ENCODE assay signal across 8 cellular contexts in the genomic region with DNA sequence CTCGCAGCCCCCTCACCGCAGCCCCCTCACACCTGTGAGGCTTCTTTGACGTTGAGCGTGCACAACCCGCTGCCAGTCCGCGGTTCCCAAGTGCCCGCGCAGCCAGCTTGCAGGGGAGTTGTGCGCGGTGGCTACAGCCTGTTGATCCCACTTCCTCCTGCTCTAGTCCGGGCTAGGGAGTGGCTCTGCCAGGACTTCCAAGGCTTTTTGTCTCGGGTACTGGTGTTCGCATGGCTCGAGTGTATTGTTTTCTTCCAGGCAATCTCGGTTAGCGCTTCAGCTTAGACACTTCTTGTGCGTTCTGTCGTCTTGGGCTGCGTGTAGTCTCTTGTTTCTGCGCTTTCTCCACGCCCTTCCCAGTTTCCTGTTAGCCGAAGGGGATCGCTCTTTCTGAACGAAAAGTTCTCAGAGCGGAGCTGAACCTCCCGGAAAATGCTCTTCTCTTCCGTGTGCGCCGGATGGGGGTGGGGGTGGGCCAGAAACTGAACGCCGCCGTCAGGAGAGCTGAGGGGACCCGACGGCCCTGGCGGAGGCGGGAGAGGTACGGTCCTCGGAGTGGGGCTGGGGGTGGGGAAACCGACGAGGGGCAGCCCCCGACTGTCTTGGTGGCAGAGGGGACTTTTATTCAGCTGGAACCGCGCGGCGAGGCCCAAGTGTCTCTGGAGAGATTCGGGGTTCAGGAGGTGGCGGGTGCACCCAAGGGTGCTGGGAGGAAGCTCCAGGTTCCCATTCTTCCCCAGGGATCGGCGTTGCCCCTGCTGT. TPM values are rescaled to one million over a fixed set of nuclear protein-coding genes. Genes with fewer than 3 reads are reported as not detected.
DNase-seq lines count a peak whose midpoint lies in the region; ATAC-seq and TF ChIP-seq lines count a peak whose summit lies in the region.

No MANE protein-coding gene starts in this region.

- no peaks in the 10 kb centered on the region for H3K9me3 Mint-ChIP-seq in CD4-positive, CD25-positive, alpha-beta regulatory T cell

- DNase-seq in CD4-positive, CD25-positive, alpha-beta regulatory T cell = peak; percentile 30 to 82 (median 36)
- peak; percentile 63 for DNase-seq in RWPE1 (ENCODE audit: low spot score)
- peak; percentile 65 for DNase-seq in astrocyte of the spinal cord (ENCODE audit: low read depth, low spot score)
- no peak for DNase-seq in iPS DF 6.9 (ENCODE audit: low read depth, low spot score)
- DNase-seq in retina = peak; percentile 72

- H3K36me3 ChIP-seq in CD4-positive, CD25-positive, alpha-beta regulatory T cell (ENCODE audit: control insufficient read depth, insufficient read depth, low read length) = no peaks in the 10 kb centered on the region
- no peaks in the 10 kb centered on the region for H3K36me3 ChIP-seq in iPS DF 6.9 (ENCODE audit: control insufficient read depth, insufficient read depth, low read length)

- peaks cover 17% of the 10 kb centered on the region for H3K4me1 ChIP-seq in CD4-positive, CD25-positive, alpha-beta regulatory T cell (ENCODE audit: control insufficient read depth, insufficient read depth, low read length, poor library complexity, severe bottlenecking)
- H3K4me1 ChIP-seq in iPS DF 6.9 (ENCODE audit: control insufficient read depth, insufficient read depth, low read length) = no peaks in the 10 kb centered on the region

- no peaks in the 10 kb centered on the region for H3K27me3 ChIP-seq in CD4-positive, CD25-positive, alpha-beta regulatory T cell (ENCODE audit: control insufficient read depth, insufficient read depth, low read length)
- no peaks in the 10 kb centered on the region for H3K27me3 ChIP-seq in iPS DF 6.9 (ENCODE audit: control insufficient read depth, insufficient read depth, low read length)

- H3K4me3 ChIP-seq in CD4-positive, CD25-positive, alpha-beta regulatory T cell (ENCODE audit: low read depth, low read length) = peak overlapping the region; percentile 71
- H3K4me3 ChIP-seq in astrocyte of the spinal cord (ENCODE audit: low read depth, low read length) = peak overlapping the region; percentile 79
- peak overlapping the region; percentile 68; the same call in 1 of the 2 replicates for H3K4me3 ChIP-seq in iPS DF 6.9 (ENCODE audit: low read length)

- H3K27me3 Mint-ChIP-seq in CD4-positive, CD25-positive, alpha-beta regulatory T cell = no peaks in the 10 kb centered on the region

- POLR2A ChIA-PET in RWPE1 (lab: Yijun Ruan, JAX; ENCODE audit: low non-redundant PET) = interaction anchor here (0.6 to 1.2 kb wide), 2 partner anchors 56 to 88 kb away, joined by 3 read pairs; no protein-coding TSS in a partner anchor

- CTCF ChIA-PET in RWPE1 (lab: Yijun Ruan, JAX) = interaction anchor here (1.0 to 1.2 kb wide), 5 partner anchors 16 to 379 kb away, joined by 3 to 5 read pairs (median 4); no protein-coding TSS in a partner anchor

- H3K27ac Mint-ChIP-seq in CD4-positive, CD25-positive, alpha-beta regulatory T cell = peak overlapping the region; percentile 63 to 95 (median 94)

- no CpG with 5 or more reads among the region's 50 CpGs for WGBS in iPS DF 6.9 (ENCODE audit: insufficient coverage, insufficient read length)

- peaks cover 10 to 56% (median 30%) of the 10 kb centered on the region in 4 donors for H3K4me1 Mint-ChIP-seq in CD4-positive, CD25-positive, alpha-beta regulatory T cell

- peak; percentile 19 to 26 for ATAC-seq in CD4-positive, CD25-positive, alpha-beta regulatory T cell (ENCODE audit: low read depth in 2 of 2)
- peak; percentile 5 for ATAC-seq in GM19328 (IDR thresholded peaks at IDR 0.05; ENCODE audit: unreplicated experiment)
- peak; percentile 44 for ATAC-seq in HG03571 (IDR thresholded peaks at IDR 0.05; ENCODE audit: unreplicated experiment)
- ATAC-seq in HG02588 (IDR thresholded peaks at IDR 0.05; ENCODE audit: unreplicated experiment) = no peak

- no peaks in the 10 kb centered on the region for H3K9me3 ChIP-seq in CD4-positive, CD25-positive, alpha-beta regulatory T cell (ENCODE audit: control insufficient read depth in 2 of 2, low read length in 2 of 2)
- H3K9me3 ChIP-seq in iPS DF 6.9 (ENCODE audit: control insufficient read depth, insufficient read depth, low read length) = no peaks in the 10 kb centered on the region

- peak overlapping the region; percentile 85 to 95 (median 93) for H3K4me3 Mint-ChIP-seq in CD4-positive, CD25-positive, alpha-beta regulatory T cell

- peak overlapping the region; percentile 61 for H3K27ac ChIP-seq in CD4-positive, CD25-positive, alpha-beta regulatory T cell (ENCODE audit: insufficient read depth, low read length, poor library complexity, severe bottlenecking)
- H3K27ac ChIP-seq in RWPE1 (peak overlapping the region; percentile 98), iPS DF 6.9 (ENCODE audit: low read length) (no peak overlapping the region)

- H3K36me3 Mint-ChIP-seq in CD4-positive, CD25-positive, alpha-beta regulatory T cell = peaks cover 4% of the 10 kb centered on the region

- TF ChIP-seq CTCF in RWPE1 (conservative IDR thresholded peaks at IDR 0.05; ENCODE audit: low read depth) = no peak
- TF ChIP-seq CTCF in astrocyte of the spinal cord (IDR thresholded peaks at IDR 0.05; ENCODE audit: low read depth, low read length) = no peak

- in situ Hi-C loops in astrocyte of the spinal cord (cut with HindIII; ENCODE audit: low sequenced_read_pairs) = no loop called here

RNA-seq across cellular contexts. Expression of gene DGKH, which starts 0.7 kb away (rescaled TPM):
- total RNA-seq in CD4-positive, CD25-positive, alpha-beta regulatory T cell = 22.4 TPM
- polyA plus RNA-seq in CD4-positive, CD25-positive, alpha-beta regulatory T cell = 1 to 10 TPM; 1.2 to 3.1 (median 2.3) TPM
